In genomic region chr19:28793391-28794168, GRCh38 we compare ENCODE assay signal across 1 cellular context.
TF ChIP-seq lines count a peak whose summit lies in the region.

No MANE protein-coding gene starts in this region.

TF ChIP-seq in HEK293, 187 proteins besides CTCF, POLR2A, EP300 and RAD21 (continued from another document and continues in another):
- no peak for TF ChIP-seq INSM2 (tag by site-specific recombination; IDR thresholded peaks at IDR 0.05)
- peak; percentile 64 for TF ChIP-seq GLIS2 (tag by site-specific recombination; IDR thresholded peaks at IDR 0.05)
- no peak for TF ChIP-seq ZNF292 (tag by site-specific recombination; IDR thresholded peaks at IDR 0.05; ENCODE audit: borderline replicate concordance, low read depth)
- TF ChIP-seq TRIM28 (IDR thresholded peaks at IDR 0.05; ENCODE audit: borderline replicate concordance, low read length): no peak
- no peak for TF ChIP-seq ZNF660 (tag by site-specific recombination; IDR thresholded peaks at IDR 0.05)
- no peak for TF ChIP-seq ZNF266 (tag by site-specific recombination; IDR thresholded peaks at IDR 0.05; ENCODE audit: low read depth)
- TF ChIP-seq, protein P1, sequence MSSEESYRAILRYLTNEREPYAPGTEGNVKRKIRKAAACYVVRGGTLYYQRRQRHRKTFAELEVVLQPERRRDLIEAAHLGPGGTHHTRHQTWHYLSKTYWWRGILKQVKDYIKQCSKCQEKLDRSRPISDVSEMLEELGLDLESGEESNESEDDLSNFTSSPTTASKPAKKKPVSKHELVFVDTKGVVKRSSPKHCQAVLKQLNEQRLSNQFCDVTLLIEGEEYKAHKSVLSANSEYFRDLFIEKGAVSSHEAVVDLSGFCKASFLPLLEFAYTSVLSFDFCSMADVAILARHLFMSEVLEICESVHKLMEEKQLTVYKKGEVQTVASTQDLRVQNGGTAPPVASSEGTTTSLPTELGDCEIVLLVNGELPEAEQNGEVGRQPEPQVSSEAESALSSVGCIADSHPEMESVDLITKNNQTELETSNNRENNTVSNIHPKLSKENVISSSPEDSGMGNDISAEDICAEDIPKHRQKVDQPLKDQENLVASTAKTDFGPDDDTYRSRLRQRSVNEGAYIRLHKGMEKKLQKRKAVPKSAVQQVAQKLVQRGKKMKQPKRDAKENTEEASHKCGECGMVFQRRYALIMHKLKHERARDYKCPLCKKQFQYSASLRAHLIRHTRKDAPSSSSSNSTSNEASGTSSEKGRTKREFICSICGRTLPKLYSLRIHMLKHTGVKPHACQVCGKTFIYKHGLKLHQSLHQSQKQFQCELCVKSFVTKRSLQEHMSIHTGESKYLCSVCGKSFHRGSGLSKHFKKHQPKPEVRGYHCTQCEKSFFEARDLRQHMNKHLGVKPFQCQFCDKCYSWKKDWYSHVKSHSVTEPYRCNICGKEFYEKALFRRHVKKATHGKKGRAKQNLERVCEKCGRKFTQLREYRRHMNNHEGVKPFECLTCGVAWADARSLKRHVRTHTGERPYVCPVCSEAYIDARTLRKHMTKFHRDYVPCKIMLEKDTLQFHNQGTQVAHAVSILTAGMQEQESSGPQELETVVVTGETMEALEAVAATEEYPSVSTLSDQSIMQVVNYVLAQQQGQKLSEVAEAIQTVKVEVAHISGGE (tag by site-specific recombination; conservative IDR thresholded peaks at IDR 0.05; ENCODE audit: low read depth): 0 out of 2 replicates have a peak, but pooled peaks have one; percentile 16
- no peak for TF ChIP-seq ZNF639 (tag by site-specific recombination; IDR thresholded peaks at IDR 0.05)
- TF ChIP-seq SP3 (tag by site-specific recombination; IDR thresholded peaks at IDR 0.05): peak; percentile 57
- no peak for TF ChIP-seq BCL6B (tag by site-specific recombination; IDR thresholded peaks at IDR 0.05)
- TF ChIP-seq ZFP3 (tag by site-specific recombination; IDR thresholded peaks at IDR 0.05; ENCODE audit: low read depth): no peak
- TF ChIP-seq YY1 (tag by site-specific recombination; IDR thresholded peaks at IDR 0.05): peak; percentile 25; the same call in 1 of the 2 replicates
- TF ChIP-seq, protein P2, sequence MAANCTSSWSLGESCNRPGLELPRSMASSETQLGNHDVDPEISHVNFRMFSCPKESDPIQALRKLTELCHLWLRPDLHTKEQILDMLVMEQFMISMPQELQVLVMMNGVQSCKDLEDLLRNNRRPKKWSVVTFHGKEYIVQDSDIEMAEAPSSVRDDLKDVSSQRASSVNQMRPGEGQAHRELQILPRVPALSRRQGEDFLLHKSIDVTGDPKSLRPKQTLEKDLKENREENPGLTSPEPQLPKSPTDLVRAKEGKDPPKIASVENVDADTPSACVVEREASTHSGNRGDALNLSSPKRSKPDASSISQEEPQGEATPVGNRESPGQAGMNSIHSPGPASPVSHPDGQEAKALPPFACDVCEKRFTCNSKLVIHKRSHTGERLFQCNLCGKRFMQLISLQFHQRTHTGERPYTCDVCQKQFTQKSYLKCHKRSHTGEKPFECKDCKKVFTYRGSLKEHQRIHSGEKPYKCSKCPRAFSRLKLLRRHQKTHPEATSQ (tag by site-specific recombination; IDR thresholded peaks at IDR 0.05): 0 out of 2 replicates have a peak, but pooled peaks have one; percentile 30
- peak; percentile 56; the same call in 1 of the 2 replicates for TF ChIP-seq ZBTB48 (tag by site-specific recombination; IDR thresholded peaks at IDR 0.05)
- no peak for TF ChIP-seq TCF7L2 (IDR thresholded peaks at IDR 0.05; ENCODE audit: borderline replicate concordance, low read depth, low read length)
- TF ChIP-seq ZIC2 (tag by site-specific recombination; IDR thresholded peaks at IDR 0.05): 0 out of 2 replicates have a peak, but pooled peaks have one; percentile 14
- no peak for TF ChIP-seq ZNF19 (tag by site-specific recombination; IDR thresholded peaks at IDR 0.05; ENCODE audit: low read depth)
- 0 out of 2 replicates have a peak, but pooled peaks have one; percentile 29 for TF ChIP-seq KLF7 (tag by site-specific recombination; IDR thresholded peaks at IDR 0.05; ENCODE audit: borderline replicate concordance)
- no peak for TF ChIP-seq ZFP69B (tag by site-specific recombination; IDR thresholded peaks at IDR 0.05)
- TF ChIP-seq ZNF391 (tag by site-specific recombination; IDR thresholded peaks at IDR 0.05; ENCODE audit: borderline replicate concordance, low read depth): no peak
- TF ChIP-seq, protein P3, sequence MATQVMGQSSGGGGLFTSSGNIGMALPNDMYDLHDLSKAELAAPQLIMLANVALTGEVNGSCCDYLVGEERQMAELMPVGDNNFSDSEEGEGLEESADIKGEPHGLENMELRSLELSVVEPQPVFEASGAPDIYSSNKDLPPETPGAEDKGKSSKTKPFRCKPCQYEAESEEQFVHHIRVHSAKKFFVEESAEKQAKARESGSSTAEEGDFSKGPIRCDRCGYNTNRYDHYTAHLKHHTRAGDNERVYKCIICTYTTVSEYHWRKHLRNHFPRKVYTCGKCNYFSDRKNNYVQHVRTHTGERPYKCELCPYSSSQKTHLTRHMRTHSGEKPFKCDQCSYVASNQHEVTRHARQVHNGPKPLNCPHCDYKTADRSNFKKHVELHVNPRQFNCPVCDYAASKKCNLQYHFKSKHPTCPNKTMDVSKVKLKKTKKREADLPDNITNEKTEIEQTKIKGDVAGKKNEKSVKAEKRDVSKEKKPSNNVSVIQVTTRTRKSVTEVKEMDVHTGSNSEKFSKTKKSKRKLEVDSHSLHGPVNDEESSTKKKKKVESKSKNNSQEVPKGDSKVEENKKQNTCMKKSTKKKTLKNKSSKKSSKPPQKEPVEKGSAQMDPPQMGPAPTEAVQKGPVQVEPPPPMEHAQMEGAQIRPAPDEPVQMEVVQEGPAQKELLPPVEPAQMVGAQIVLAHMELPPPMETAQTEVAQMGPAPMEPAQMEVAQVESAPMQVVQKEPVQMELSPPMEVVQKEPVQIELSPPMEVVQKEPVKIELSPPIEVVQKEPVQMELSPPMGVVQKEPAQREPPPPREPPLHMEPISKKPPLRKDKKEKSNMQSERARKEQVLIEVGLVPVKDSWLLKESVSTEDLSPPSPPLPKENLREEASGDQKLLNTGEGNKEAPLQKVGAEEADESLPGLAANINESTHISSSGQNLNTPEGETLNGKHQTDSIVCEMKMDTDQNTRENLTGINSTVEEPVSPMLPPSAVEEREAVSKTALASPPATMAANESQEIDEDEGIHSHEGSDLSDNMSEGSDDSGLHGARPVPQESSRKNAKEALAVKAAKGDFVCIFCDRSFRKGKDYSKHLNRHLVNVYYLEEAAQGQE (tag by site-specific recombination; IDR thresholded peaks at IDR 0.05): no peak
- peak; percentile 86 for TF ChIP-seq ZNF785 (tag by site-specific recombination; IDR thresholded peaks at IDR 0.05)
- TF ChIP-seq ZNF670 (tag by site-specific recombination; IDR thresholded peaks at IDR 0.05; ENCODE audit: low read depth): no peak
- TF ChIP-seq ZSCAN30 (tag by site-specific recombination; IDR thresholded peaks at IDR 0.05): peak; percentile 32; the same call in 1 of the 2 replicates
- TF ChIP-seq ZNF341 (tag by site-specific recombination; IDR thresholded peaks at IDR 0.05; ENCODE audit: low read depth): peak; percentile 88
- TF ChIP-seq ZEB2 (tag by site-specific recombination; IDR thresholded peaks at IDR 0.05): no peak
- TF ChIP-seq, protein P4, sequence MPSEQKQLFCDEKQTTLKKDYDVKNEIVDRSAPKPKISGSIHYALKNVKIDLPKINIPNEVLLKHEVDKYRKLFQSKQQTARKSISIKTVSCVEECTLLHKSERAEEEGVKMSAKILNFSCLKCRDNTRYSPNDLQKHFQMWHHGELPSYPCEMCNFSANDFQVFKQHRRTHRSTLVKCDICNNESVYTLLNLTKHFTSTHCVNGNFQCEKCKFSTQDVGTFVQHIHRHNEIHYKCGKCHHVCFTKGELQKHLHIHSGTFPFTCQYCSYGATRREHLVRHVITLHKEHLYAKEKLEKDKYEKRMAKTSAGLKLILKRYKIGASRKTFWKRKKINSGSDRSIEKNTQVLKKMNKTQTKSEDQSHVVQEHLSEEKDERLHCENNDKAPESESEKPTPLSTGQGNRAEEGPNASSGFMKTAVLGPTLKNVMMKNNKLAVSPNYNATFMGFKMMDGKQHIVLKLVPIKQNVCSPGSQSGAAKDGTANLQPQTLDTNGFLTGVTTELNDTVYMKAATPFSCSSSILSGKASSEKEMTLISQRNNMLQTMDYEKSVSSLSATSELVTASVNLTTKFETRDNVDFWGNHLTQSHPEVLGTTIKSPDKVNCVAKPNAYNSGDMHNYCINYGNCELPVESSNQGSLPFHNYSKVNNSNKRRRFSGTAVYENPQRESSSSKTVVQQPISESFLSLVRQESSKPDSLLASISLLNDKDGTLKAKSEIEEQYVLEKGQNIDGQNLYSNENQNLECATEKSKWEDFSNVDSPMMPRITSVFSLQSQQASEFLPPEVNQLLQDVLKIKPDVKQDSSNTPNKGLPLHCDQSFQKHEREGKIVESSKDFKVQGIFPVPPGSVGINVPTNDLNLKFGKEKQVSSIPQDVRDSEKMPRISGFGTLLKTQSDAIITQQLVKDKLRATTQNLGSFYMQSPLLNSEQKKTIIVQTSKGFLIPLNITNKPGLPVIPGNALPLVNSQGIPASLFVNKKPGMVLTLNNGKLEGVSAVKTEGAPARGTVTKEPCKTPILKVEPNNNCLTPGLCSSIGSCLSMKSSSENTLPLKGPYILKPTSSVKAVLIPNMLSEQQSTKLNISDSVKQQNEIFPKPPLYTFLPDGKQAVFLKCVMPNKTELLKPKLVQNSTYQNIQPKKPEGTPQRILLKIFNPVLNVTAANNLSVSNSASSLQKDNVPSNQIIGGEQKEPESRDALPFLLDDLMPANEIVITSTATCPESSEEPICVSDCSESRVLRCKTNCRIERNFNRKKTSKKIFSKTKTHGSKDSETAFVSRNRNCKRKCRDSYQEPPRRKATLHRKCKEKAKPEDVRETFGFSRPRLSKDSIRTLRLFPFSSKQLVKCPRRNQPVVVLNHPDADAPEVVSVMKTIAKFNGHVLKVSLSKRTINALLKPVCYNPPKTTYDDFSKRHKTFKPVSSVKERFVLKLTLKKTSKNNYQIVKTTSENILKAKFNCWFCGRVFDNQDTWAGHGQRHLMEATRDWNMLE (tag by site-specific recombination; conservative IDR thresholded peaks at IDR 0.05; ENCODE audit: low read depth): no peak
- no peak for TF ChIP-seq ZNF280D (tag by site-specific recombination; IDR thresholded peaks at IDR 0.05)
